Comparison of ENCODE assay signal across 19 cellular contexts in the genomic region with DNA sequence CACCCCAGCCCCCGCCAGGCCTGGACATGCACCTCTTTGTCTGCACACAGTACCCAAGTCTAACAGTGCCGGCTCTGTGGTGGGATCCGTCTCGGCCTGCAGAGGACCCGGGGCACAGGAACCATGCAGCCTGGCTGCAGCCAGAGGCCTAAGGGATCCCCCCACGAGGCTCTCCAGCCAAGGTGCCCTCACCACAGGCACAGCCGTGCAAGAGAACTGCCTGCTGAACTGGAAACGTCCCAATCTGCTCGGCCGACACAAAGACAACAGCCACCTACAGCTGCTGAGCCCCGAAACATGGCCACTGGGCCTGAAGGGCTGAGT.
DNase-seq lines count a peak whose midpoint lies in the region; ATAC-seq, FAIRE-seq and TF ChIP-seq lines count a peak whose summit lies in the region.
"Had no signal": no experiment of that assay in that cellular context is flagged by ENCODE, and none has a peak within 500 bp of the region (broad histone marks: within the 10 kb centered on the region; RNA-seq: fewer than 3 reads in every experiment).

No MANE protein-coding gene starts in this region.

- no peak overlapping the region for H3K23ac ChIP-seq in H1 (ENCODE audit: insufficient read length)

- no peaks in the 10 kb centered on the region for H3K36me3 Mint-ChIP-seq in activated CD8-positive, alpha-beta memory T cell treated with anti-CD3 and anti-CD28 coated beads, Interleukin-2, amount 10 ng/mL, durations not matched to agents 7 days and 5 days
- no peaks in the 10 kb centered on the region for H3K36me3 Mint-ChIP-seq in naive thymus-derived CD4-positive, alpha-beta T cell
- H3K36me3 Mint-ChIP-seq: IgD-negative memory B cell had no signal

- TF ChIP-seq CTCF in C4-2B (conservative IDR thresholded peaks at IDR 0.05), result no peak
- TF ChIP-seq CTCF in H1 (IDR thresholded peaks at IDR 0.05; ENCODE audit: control extremely low read depth in 1 of 3, insufficient read depth in 1 of 3, low read depth in 1 of 3, low read length in 3 of 3), result no peak
- no peak for TF ChIP-seq CTCF in spleen (IDR thresholded peaks at IDR 0.05 in 8 of 11, conservative IDR thresholded peaks at IDR 0.05 in 3 of 11)
- no peak for TF ChIP-seq CTCF in MM.1S (IDR thresholded peaks at IDR 0.05; ENCODE audit: low read length)

- H3K4me1 ChIP-seq in H1 (replicated peaks in 1 of 4; ENCODE audit: control insufficient read depth in 3 of 4, insufficient read depth in 4 of 4, low read length in 3 of 4), result peaks cover 3 to 24% (median 10%) of the 10 kb centered on the region in 4 experiments; a peak in 5 of 7 replicates
- peaks cover 0 to 6% (median 0%) of the 10 kb centered on the region in 6 donors for H3K4me1 ChIP-seq in spleen
- no peaks in the 10 kb centered on the region for H3K4me1 ChIP-seq in naive thymus-derived CD4-positive, alpha-beta T cell (ENCODE audit: control insufficient read depth in 2 of 2, insufficient read depth in 2 of 2, low read length in 2 of 2)
- H3K4me1 ChIP-seq in MM.1S (ENCODE audit: low read length), result no peaks in the 10 kb centered on the region
- H3K4me1 ChIP-seq: A549 had no signal

- peak overlapping the region; percentile 63 for H3K27ac ChIP-seq in C4-2B
- H3K27ac ChIP-seq in H1 (ENCODE audit: low read depth, low read length), result 0 out of 2 replicates have a peak overlapping the region, but pooled peaks have one; percentile 38
- peak overlapping the region; percentile 85 for H3K27ac ChIP-seq in layer of hippocampus (ENCODE audit: low read depth, low read length)
- no peak overlapping the region for H3K27ac ChIP-seq in spleen
- H3K27ac ChIP-seq in naive thymus-derived CD4-positive, alpha-beta T cell (ENCODE audit: low read depth, low read length), result no peak overlapping the region
- H3K27ac ChIP-seq in MM.1S (ENCODE audit: low read length), result no peak overlapping the region
- H3K27ac ChIP-seq: A549 had no signal

- H4K20me1 ChIP-seq in H1 (replicated peaks in 1 of 2; ENCODE audit: control insufficient read depth in 1 of 2, insufficient read depth in 2 of 2, low read length in 2 of 2) (peaks cover 7 to 14% of the 10 kb centered on the region in 2 experiments), MM.1S (ENCODE audit: insufficient read depth, low read length) (no peaks in the 10 kb centered on the region)

- H4K8ac ChIP-seq in H1 (ENCODE audit: extremely low read depth, insufficient read depth, low read length), result no peak overlapping the region

- TF ChIP-seq POLR2A in H1 (IDR thresholded peaks at IDR 0.05; ENCODE audit: control extremely low read depth in 1 of 2, low read depth in 2 of 2, low read length in 2 of 2) (no peak), spleen (IDR thresholded peaks at IDR 0.05) (no peak)

- no peak overlapping the region for H2BK5ac ChIP-seq in H1 (ENCODE audit: low read depth, low read length)

- ATAC-seq in activated CD8-positive, alpha-beta memory T cell treated with anti-CD3 and anti-CD28 coated beads, Interleukin-2, amount 10 ng/mL, durations not matched to agents 7 days and 5 days, result no peak
- ATAC-seq in naive thymus-derived CD4-positive, alpha-beta T cell, result no peak
- no peak for ATAC-seq in GM18867 (IDR thresholded peaks at IDR 0.05; ENCODE audit: unreplicated experiment)
- ATAC-seq: A549 had no signal

- H3K27ac Mint-ChIP-seq in activated CD8-positive, alpha-beta memory T cell treated with anti-CD3 and anti-CD28 coated beads, Interleukin-2, amount 10 ng/mL, durations not matched to agents 7 days and 5 days, result no peak overlapping the region
- no peak overlapping the region for H3K27ac Mint-ChIP-seq in naive thymus-derived CD4-positive, alpha-beta T cell
- H3K27ac Mint-ChIP-seq: activated CD4-positive, alpha-beta T cell treated with anti-CD3 and anti-CD28 coated beads, Interleukin-2, amount 10 ng/mL, durations not matched to agents 24 days and 14 days; IgD-negative memory B cell; naive B cell had no signal

- H3K9me2 ChIP-seq in MM.1S (replicated peaks; ENCODE audit: insufficient read depth, low read length), result no peaks in the 10 kb centered on the region

- H3K27me3 ChIP-seq in H1 (replicated peaks in 1 of 4; ENCODE audit: control insufficient read depth in 3 of 4, extremely low read depth in 1 of 4, insufficient read depth in 3 of 4, low read length in 3 of 4), result no peaks in the 10 kb centered on the region
- H3K27me3 ChIP-seq in layer of hippocampus (ENCODE audit: control insufficient read depth, insufficient read depth, low read length), result no peaks in the 10 kb centered on the region
- H3K27me3 ChIP-seq in spleen (replicated peaks in 1 of 7), result peaks cover 0 to 39% (median 0%) of the 10 kb centered on the region in 7 donors
- no peaks in the 10 kb centered on the region for H3K27me3 ChIP-seq in naive thymus-derived CD4-positive, alpha-beta T cell (ENCODE audit: control insufficient read depth in 2 of 2, insufficient read depth in 2 of 2, low read length in 2 of 2)
- no peaks in the 10 kb centered on the region; the same call in 1 of the 2 replicates for H3K27me3 ChIP-seq in MM.1S (replicated peaks; ENCODE audit: insufficient read depth, low read length)

- H3K4me1 Mint-ChIP-seq in activated CD8-positive, alpha-beta memory T cell treated with anti-CD3 and anti-CD28 coated beads, Interleukin-2, amount 10 ng/mL, durations not matched to agents 7 days and 5 days, result no peaks in the 10 kb centered on the region
- no peaks in the 10 kb centered on the region for H3K4me1 Mint-ChIP-seq in naive thymus-derived CD4-positive, alpha-beta T cell

- intact Hi-C loops in spleen (cut with DNase I; ENCODE audit: low total_unique reads), result no loop called here
- intact Hi-C loops in naive thymus-derived CD4-positive, alpha-beta T cell (cut with micrococcal nuclease), result no loop called here

- DNase-seq in H1 (ENCODE audit: low read depth in 1 of 2, low spot score in 2 of 2), result no peak
- peak; percentile 65 for DNase-seq in spleen
- DNase-seq in activated CD8-positive, alpha-beta memory T cell treated with anti-CD3 and anti-CD28 coated beads, Interleukin-2, amount 10 ng/mL, durations not matched to agents 7 days and 5 days, result no peak
- no peak for DNase-seq in naive thymus-derived CD4-positive, alpha-beta T cell
- no peak for DNase-seq in MM.1S
- DNase-seq: activated CD4-positive, alpha-beta T cell treated with anti-CD3 and anti-CD28 coated beads, Interleukin-2, amount 10 ng/mL, durations not matched to agents 24 days and 14 days; activated naive CD4-positive, alpha-beta T cell treated with anti-CD3 and anti-CD28 coated beads, Interleukin-2, amount 50 U/mL, for 16 hours; effector CD4-positive, alpha-beta T cell; naive B cell; NCI-H2029 treated with DMSO at 0.1 percent for 48 hours; NCI-H524; T1000 had no signal

- no peak overlapping the region for H2AFZ ChIP-seq in H1 (ENCODE audit: low read length)
- H2AFZ ChIP-seq in MM.1S (ENCODE audit: low read length), result no peak overlapping the region

- peaks cover 13% of the 10 kb centered on the region for H3K79me1 ChIP-seq in H1 (ENCODE audit: low read depth, low read length)

- CTCF ChIA-PET in H1 (lab: Charles Lee; ENCODE audit: partially characterized antibody), result interaction anchor here (0.5 to 0.7 kb wide), 2 partner anchors 32 to 336 kb away, joined by 3 read pairs; no protein-coding TSS in a partner anchor
- CTCF ChIA-PET in activated CD8-positive, alpha-beta memory T cell treated with anti-CD3 and anti-CD28 coated beads, Interleukin-2, amount 10 ng/mL, durations not matched to agents 7 days and 5 days (lab: Charles Lee), result no interaction called here
- CTCF ChIA-PET in naive thymus-derived CD4-positive, alpha-beta T cell (lab: Charles Lee), result no interaction called here

- H3K9ac ChIP-seq in H1 (replicated peaks in 1 of 4; ENCODE audit: extremely low read depth in 1 of 4, low read depth in 3 of 4, low read length in 3 of 4) (no peak overlapping the region), MM.1S (ENCODE audit: low read length) (no peak overlapping the region)

- no peaks in the 10 kb centered on the region for H3K9me3 ChIP-seq in H1 (ENCODE audit: insufficient read depth in 2 of 2, low read depth in 1 of 2, low read length in 1 of 2)
- no peaks in the 10 kb centered on the region for H3K9me3 ChIP-seq in spleen
- H3K9me3 ChIP-seq in naive thymus-derived CD4-positive, alpha-beta T cell (ENCODE audit: control insufficient read depth in 2 of 3, low read length in 3 of 3), result no peaks in the 10 kb centered on the region
- H3K9me3 ChIP-seq in MM.1S (replicated peaks; ENCODE audit: insufficient read depth, low read length), result no peaks in the 10 kb centered on the region
- H3K9me3 ChIP-seq: A549 had no signal

- peak overlapping the region; percentile 38; the same call in 1 of the 2 replicates for H3K18ac ChIP-seq in H1 (ENCODE audit: extremely low read depth, low read length)

- no peak overlapping the region for H3K14ac ChIP-seq in H1 (ENCODE audit: insufficient read length)

- WGBS in H1 (ENCODE audit: extremely low coverage in 1 of 2, insufficient coverage in 1 of 2, insufficient read length in 1 of 2, insufficient replicate concordance in 2 of 2, low coverage in 1 of 2, low lambda C conversion rate in 2 of 2, missing lambda C conversion rate in 1 of 2), 2 experiments, result 86% methylated on average over 11 of the region's 11 CpGs; no CpG with 5 or more reads in 1 of the 2 experiments
- WGBS in spleen, 5 donors, result 81 to 92% (median 86%) methylated on average over 4 to 11 of the region's 11 CpGs

- peak overlapping the region; percentile 83 for H4K91ac ChIP-seq in H1 (replicated peaks; ENCODE audit: insufficient read length, low read length)

- no peak for FAIRE-seq in H1 (lab: Jason Lieb, UNC)
- FAIRE-seq: A549, GM18507, GM19239 had no signal

- H3K9me3 Mint-ChIP-seq in activated CD8-positive, alpha-beta memory T cell treated with anti-CD3 and anti-CD28 coated beads, Interleukin-2, amount 10 ng/mL, durations not matched to agents 7 days and 5 days (ENCODE audit: low read depth), result peaks cover 4% of the 10 kb centered on the region
- H3K9me3 Mint-ChIP-seq in naive thymus-derived CD4-positive, alpha-beta T cell, result no peaks in the 10 kb centered on the region
- H3K9me3 Mint-ChIP-seq: activated CD4-positive, alpha-beta T cell treated with anti-CD3 and anti-CD28 coated beads, Interleukin-2, amount 10 ng/mL, durations not matched to agents 24 days and 14 days; naive B cell had no signal

- H2BK20ac ChIP-seq in H1 (ENCODE audit: low read length), result no peak overlapping the region

- no peak for TF ChIP-seq RAD21 in H1 (IDR thresholded peaks at IDR 0.05 in 1 of 2, conservative IDR thresholded peaks at IDR 0.05 in 1 of 2; ENCODE audit: low read depth in 2 of 2, low read length in 2 of 2)

- H2BK120ac ChIP-seq in H1 (replicated peaks; ENCODE audit: low read depth, low read length), result no peak overlapping the region

- no peak overlapping the region for H3K4me3 Mint-ChIP-seq in activated CD8-positive, alpha-beta memory T cell treated with anti-CD3 and anti-CD28 coated beads, Interleukin-2, amount 10 ng/mL, durations not matched to agents 7 days and 5 days
- H3K4me3 Mint-ChIP-seq in naive thymus-derived CD4-positive, alpha-beta T cell, result no peak overlapping the region
- H3K4me3 Mint-ChIP-seq: activated CD4-positive, alpha-beta T cell treated with anti-CD3 and anti-CD28 coated beads, Interleukin-2, amount 10 ng/mL, durations not matched to agents 24 days and 14 days; IgD-negative memory B cell; naive B cell had no signal

- POLR2A ChIA-PET in H1 (lab: Charles Lee; ENCODE audit: partially characterized antibody), result no interaction called here
- POLR2A ChIA-PET in naive thymus-derived CD4-positive, alpha-beta T cell (lab: Charles Lee), result no interaction called here

- H3F3A ChIP-seq in MM.1S (ENCODE audit: insufficient read depth, low read length), result no peaks in the 10 kb centered on the region

- no peak overlapping the region for H3K4me3 ChIP-seq in H1 (ENCODE audit: extremely low read depth in 1 of 4, insufficient read depth in 2 of 4, low read depth in 3 of 4, low read length in 4 of 4)
- no peak overlapping the region for H3K4me3 ChIP-seq in spleen
- H3K4me3 ChIP-seq in naive thymus-derived CD4-positive, alpha-beta T cell (ENCODE audit: low read length), result no peak overlapping the region
- no peak overlapping the region for H3K4me3 ChIP-seq in MM.1S (ENCODE audit: low read length)
- H3K4me3 ChIP-seq: A549 had no signal

- peak overlapping the region; percentile 72; the same call in 1 of the 2 replicates for H2BK15ac ChIP-seq in H1 (ENCODE audit: low read length)

- no peaks in the 10 kb centered on the region for H3K23me2 ChIP-seq in H1 (ENCODE audit: low read depth, low read length)

- no peak overlapping the region for H3K4ac ChIP-seq in H1 (replicated peaks; ENCODE audit: insufficient read length, low read depth, low read length)

- peaks cover 0 to 9% of the 10 kb centered on the region in 2 experiments; a peak in 1 of 4 replicates for H3K79me2 ChIP-seq in H1 (ENCODE audit: control insufficient read depth in 1 of 2, insufficient read depth in 2 of 2, low read length in 2 of 2)
- no peaks in the 10 kb centered on the region for H3K79me2 ChIP-seq in MM.1S (ENCODE audit: low read length)

- no peak overlapping the region for H4K5ac ChIP-seq in H1 (ENCODE audit: insufficient read length, low read depth, low read length)

- H3K27me3 Mint-ChIP-seq in activated CD8-positive, alpha-beta memory T cell treated with anti-CD3 and anti-CD28 coated beads, Interleukin-2, amount 10 ng/mL, durations not matched to agents 7 days and 5 days, result peaks cover 2% of the 10 kb centered on the region
- H3K27me3 Mint-ChIP-seq in naive thymus-derived CD4-positive, alpha-beta T cell, result peaks cover 0 to 25% (median 12%) of the 10 kb centered on the region in 5 donors
- H3K27me3 Mint-ChIP-seq: activated CD4-positive, alpha-beta T cell treated with anti-CD3 and anti-CD28 coated beads, Interleukin-2, amount 10 ng/mL, durations not matched to agents 24 days and 14 days had no signal

- no peak for TF ChIP-seq EP300 in H1 (IDR thresholded peaks at IDR 0.05; ENCODE audit: borderline replicate concordance in 1 of 2, low read depth in 2 of 2, low read length in 2 of 2)

- no peak overlapping the region for H2AK5ac ChIP-seq in H1 (ENCODE audit: low read depth, low read length)

- H3K36me3 ChIP-seq in H1 (ENCODE audit: control insufficient read depth in 2 of 4, insufficient read depth in 4 of 4, low read length in 3 of 4), result no peaks in the 10 kb centered on the region
- no peaks in the 10 kb centered on the region for H3K36me3 ChIP-seq in spleen
- no peaks in the 10 kb centered on the region for H3K36me3 ChIP-seq in naive thymus-derived CD4-positive, alpha-beta T cell (ENCODE audit: control insufficient read depth in 2 of 3, insufficient read depth in 3 of 3, low read length in 3 of 3)
- no peaks in the 10 kb centered on the region for H3K36me3 ChIP-seq in MM.1S (replicated peaks; ENCODE audit: insufficient read depth, low read length)

- H2BK12ac ChIP-seq in H1 (ENCODE audit: low read depth, low read length), result peak overlapping the region; percentile 41

- no peak overlapping the region for H3K56ac ChIP-seq in H1 (replicated peaks; ENCODE audit: insufficient read length, low read depth, low read length)

- H3K4me2 ChIP-seq in H1 (ENCODE audit: insufficient read depth in 1 of 2, low read depth in 2 of 2, low read length in 2 of 2) (no peak overlapping the region), MM.1S (ENCODE audit: low read depth, low read length) (no peak overlapping the region)
- H3K4me2 ChIP-seq: A549 had no signal

Comparison
In these comparisons a context has a peak if more than half of its experiments do, and no peak if none do; other contexts are left out.
1. H3K27ac ChIP-seq: peak in C4-2B (single experiment), H1 (single experiment) and layer of hippocampus (single experiment); none in spleen (0 of 8), naive thymus-derived CD4-positive, alpha-beta T cell (single experiment) and MM.1S (single experiment).